In genomic region chr16:48632137-48632774, GRCh38 we compare ENCODE assay signal across 22 cellular contexts. TPM values are rescaled to one million over a fixed set of nuclear protein-coding genes. Genes with fewer than 3 reads are reported as not detected.
A peak's percentile ranks its signal among the peaks of the same experiment; 100 is the strongest.
DNase-seq lines count a peak whose midpoint lies in the region; ATAC-seq, FAIRE-seq and TF ChIP-seq lines count a peak whose summit lies in the region.
"Had no signal": no experiment of that assay in that cellular context is flagged by ENCODE, and none has a peak within 500 bp of the region (broad histone marks: within the 10 kb centered on the region; RNA-seq: fewer than 3 reads in every experiment).

No MANE protein-coding gene starts in this region.

- peaks cover 18% of the 10 kb centered on the region for H3K27me3 Mint-ChIP-seq in MCF 10A (ENCODE audit: insufficient read depth, unreplicated experiment)

- DNase-seq in A549 (ENCODE audit: low read depth in 1 of 2, low spot score in 1 of 2) (peak in 1 of 2 experiments; percentile 33), HuH-7 (ENCODE audit: low spot score) (peak; percentile 28), HepG2 (ENCODE audit: low spot score) (peak; percentile 80), MCF 10A (ENCODE audit: unreplicated experiment) (no peak), colonic mucosa (no peak), SKM-1 (lab: John Stamatoyannopoulos, UW; ENCODE audit: unreplicated experiment) (no peak), NCI-H1417 treated with DMSO at 0.1 percent for 48 hours (lab: John Stamatoyannopoulos, UW) (no peak)
- DNase-seq: activated CD4-positive, CD25-positive, alpha-beta regulatory T cell; activated effector memory CD4-positive, alpha-beta T cell treated with Interleukin-2 at 50 U/mL for 16 hours; amygdala; CD4-positive, CD25-positive, alpha-beta regulatory T cell; central memory CD4-positive, alpha-beta T cell; DND-41; endodermal cell; foreskin fibroblast; NCI-H1105; NCI-H2171 treated with DMSO at 0.1 percent for 48 hours; pancreas; Right ventricle myocardium superior; trophoblast cell had no signal

- no TSS peak for BruUV-seq in HepG2 (replicated peaks; lab: Mats Ljungman, UMichigan)
- no TSS peak for BruUV-seq in MCF 10A (replicated peaks; lab: Mats Ljungman, UMichigan)

- H3K9ac ChIP-seq in HepG2 (ENCODE audit: insufficient read depth, low read depth, low read length) (no peak overlapping the region), colonic mucosa (ENCODE audit: low read depth in 2 of 2, low read length in 2 of 2) (no peak overlapping the region)
- H3K9ac ChIP-seq: KMS-11 had no signal

- POLR2A ChIA-PET in A549 (lab: Yijun Ruan, JAX) (interaction anchor here (0.7 kb wide), 1 partner anchor 265 kb away, joined by 4 read pairs; no protein-coding TSS in a partner anchor), HepG2 (lab: Yijun Ruan, JAX) (interaction anchor here (1.2 kb wide), 1 partner anchor 9 kb away, joined by 3 read pairs; no protein-coding TSS in a partner anchor), MCF 10A (lab: Yijun Ruan, JAX) (no interaction called here)

- H3K9me3 ChIP-seq in A549: no peaks in the 10 kb centered on the region
- no peaks in the 10 kb centered on the region for H3K9me3 ChIP-seq in HepG2 (ENCODE audit: low read length)
- H3K9me3 ChIP-seq in colonic mucosa: no peaks in the 10 kb centered on the region
- H3K9me3 ChIP-seq: pancreas had no signal

- no peak overlapping the region for H3K27ac Mint-ChIP-seq in MCF 10A (ENCODE audit: low read depth, unreplicated experiment)
- H3K27ac Mint-ChIP-seq: CD4-positive, CD25-positive, alpha-beta regulatory T cell; endodermal cell had no signal

- H3K4me2 ChIP-seq in A549 (peak overlapping the region; percentile 30), HepG2 (ENCODE audit: low read depth, low read length) (peak overlapping the region; percentile 66)
- H3K4me2 ChIP-seq: KMS-11 had no signal

- ATAC-seq in A549: peak; percentile 54 to 65; a peak in 5 of 6 replicates
- ATAC-seq in GM19023 (IDR thresholded peaks at IDR 0.05; ENCODE audit: unreplicated experiment): peak; percentile 44
- peak; percentile 95 for ATAC-seq in HepG2
- ATAC-seq: pancreas had no signal

- H3K9me3 Mint-ChIP-seq in MCF 10A (ENCODE audit: unreplicated experiment): no peaks in the 10 kb centered on the region

- no peak overlapping the region for H3K4me3 Mint-ChIP-seq in MCF 10A (ENCODE audit: unreplicated experiment)
- H3K4me3 Mint-ChIP-seq: CD4-positive, CD25-positive, alpha-beta regulatory T cell; endodermal cell had no signal

- no peaks in the 10 kb centered on the region for H4K20me1 ChIP-seq in HepG2 (ENCODE audit: insufficient read depth, low read length)

- TF ChIP-seq POLR2A in A549 (IDR thresholded peaks at IDR 0.05; ENCODE audit: low read length) (no peak), HepG2 (IDR thresholded peaks at IDR 0.05; ENCODE audit: insufficient read depth in 1 of 2, low read depth in 2 of 2, low read length in 2 of 2) (no peak)

- H3K79me2 ChIP-seq in HepG2 (ENCODE audit: insufficient read depth, low read length): no peaks in the 10 kb centered on the region

- FAIRE-seq in A549 (lab: Jason Lieb, UNC) (no peak), HepG2 (lab: Jason Lieb, UNC) (peak; percentile 85)
- FAIRE-seq: pancreas had no signal

- TF ChIP-seq CTCF in A549 (IDR thresholded peaks at IDR 0.05) (no peak), HepG2 (CRISPR knock-in tag; IDR thresholded peaks at IDR 0.05) (peak; percentile 55), MCF 10A (IDR thresholded peaks at IDR 0.05; ENCODE audit: unreplicated experiment) (no peak), colonic mucosa (IDR thresholded peaks at IDR 0.05) (no peak)

- TF ChIP-seq RAD21 in A549 (conservative IDR thresholded peaks at IDR 0.05 in 1 of 2, IDR thresholded peaks at IDR 0.05 in 1 of 2) (no peak), HepG2 (CRISPR knock-in tag; IDR thresholded peaks at IDR 0.05) (no peak)

- H3K4me1 Mint-ChIP-seq in MCF 10A (ENCODE audit: insufficient read depth, unreplicated experiment): peaks cover 7% of the 10 kb centered on the region

- H3K4me3 ChIP-seq in A549 (no peak overlapping the region), HepG2 (replicated peaks in 1 of 3; ENCODE audit: insufficient read depth in 1 of 3, low read depth in 2 of 3, low read length in 3 of 3) (peak overlapping the region in 2 of 3 experiments; percentile 4 to 45; a peak in 3 of 6 replicates), colonic mucosa (no peak overlapping the region)
- H3K4me3 ChIP-seq: pancreas had no signal

- 29% methylated on average over 6 of the region's 6 CpGs for WGBS in A549 (ENCODE audit: missing lambda C conversion rate)
- WGBS in HepG2 (ENCODE audit: low lambda C conversion rate): 7% methylated on average over 6 of the region's 6 CpGs

- no peaks in the 10 kb centered on the region; a peak in 1 of 5 replicates for H3K27me3 ChIP-seq in HepG2 (ENCODE audit: control insufficient read depth in 1 of 2, insufficient read depth in 2 of 2, low read length in 2 of 2)
- H3K27me3 ChIP-seq in colonic mucosa: no peaks in the 10 kb centered on the region
- H3K27me3 ChIP-seq: pancreas had no signal

- H3K4me1 ChIP-seq in A549 (peaks cover 10% of the 10 kb centered on the region), HepG2 (ENCODE audit: insufficient read depth, low read length) (peaks cover 54% of the 10 kb centered on the region), colonic mucosa (peaks cover 4% of the 10 kb centered on the region)
- H3K4me1 ChIP-seq: pancreas had no signal

- H3K27ac ChIP-seq in A549 (peak overlapping the region in 1 of 2 experiments; percentile 60; a peak in 1 of 6 replicates), HepG2 (ENCODE audit: extremely low read length, insufficient read depth, low read length) (no peak overlapping the region), colonic mucosa (no peak overlapping the region)
- H3K27ac ChIP-seq: KMS-11, pancreas had no signal

- H3K36me3 ChIP-seq in HepG2 (replicated peaks in 1 of 2; ENCODE audit: control insufficient read depth in 1 of 2, insufficient read depth in 2 of 2, low read length in 2 of 2) (no peaks in the 10 kb centered on the region), colonic mucosa (no peaks in the 10 kb centered on the region)
- H3K36me3 ChIP-seq: pancreas had no signal

- no peaks in the 10 kb centered on the region for H3K36me3 Mint-ChIP-seq in MCF 10A (ENCODE audit: insufficient read depth, unreplicated experiment)
- H3K36me3 Mint-ChIP-seq: CD4-positive, CD25-positive, alpha-beta regulatory T cell had no signal

- intact Hi-C loops in HepG2 (cut with micrococcal nuclease; ENCODE audit: unreplicated experiment): loop anchor here (5.0 kb wide), 1 partner anchor 400 kb away; no protein-coding TSS in a partner anchor
- intact Hi-C loops in MCF 10A (cut with micrococcal nuclease): no loop called here
- intact Hi-C loops in colonic mucosa (cut with DNase I): no loop called here

- in situ Hi-C loops in HepG2 (cut with HindIII; ENCODE audit: extremely low pct_ligation_motif_present, low pct_unique_long_range_greater_than_20kb): no loop called here

- peak overlapping the region; percentile 20 for H2AFZ ChIP-seq in HepG2 (ENCODE audit: low read length)

- CTCF ChIA-PET in A549 (lab: Yijun Ruan, JAX): interaction anchor here (0.6 to 3.2 kb wide), 2 partner anchors 9 to 55 kb away, joined by 4 to 25 read pairs; no protein-coding TSS in a partner anchor
- CTCF ChIA-PET in HepG2 (lab: Yijun Ruan, JAX; ENCODE audit: low intra/inter-chr PET ratio, low total read pairs): no interaction called here
- CTCF ChIA-PET in MCF 10A (lab: Yijun Ruan, JAX): interaction anchor here (0.5 to 5.3 kb wide), 10 partner anchors 9 to 1392 kb away, joined by 3 to 29 read pairs (median 4); no protein-coding TSS in a partner anchor

- TF ChIP-seq EP300 in A549 (IDR thresholded peaks at IDR 0.05) (no peak), HepG2 (IDR thresholded peaks at IDR 0.05; ENCODE audit: low read depth in 2 of 2, low read length in 2 of 2) (peak in 1 of 2 experiments; percentile 33; a peak in 1 of 4 replicates), HepG2 (CRISPR knock-in tag; IDR thresholded peaks at IDR 0.05; ENCODE audit: borderline replicate concordance) (no peak)

TF ChIP-seq in A549, 52 proteins besides CTCF, POLR2A, EP300 and RAD21:
- no peak for TF ChIP-seq JUNB (IDR thresholded peaks at IDR 0.05)

TF ChIP-seq in HepG2, 621 proteins besides CTCF, POLR2A, EP300 and RAD21 (continues in another document):
- TF ChIP-seq ZFP37 (CRISPR knock-in tag; IDR thresholded peaks at IDR 0.05; ENCODE audit: borderline replicate concordance): no peak
- no peak for TF ChIP-seq ZNF772 (CRISPR knock-in tag; IDR thresholded peaks at IDR 0.05)
- no peak for TF ChIP-seq NCOA5 (CRISPR knock-in tag; IDR thresholded peaks at IDR 0.05)
- TF ChIP-seq GLI4 (CRISPR knock-in tag; IDR thresholded peaks at IDR 0.05; ENCODE audit: borderline replicate concordance): no peak

RNA-seq across cellular contexts. Expression of gene N4BP1, which starts 22.3 kb away (rescaled TPM):
- 18.4 and 20.4 TPM in 2 replicates for polyA plus RNA-seq in A549 (2011; rRNA removed)
- 5.8 and 7.3 TPM in 2 replicates for polyA plus RNA-seq in A549 (2012; cell fraction: cytosol; rRNA removed)
- 14.0 and 14.8 TPM in 2 replicates for polyA plus RNA-seq in A549 (2012; cell fraction: nucleus; rRNA removed)
- 12.6 to 14.4 TPM (median 14.1 TPM) in 3 replicates for polyA plus RNA-seq in A549 (2017; fragmentation: RNase III; extraction: RNeasy Plus Mini Kit Qiagen cat#74134 plus additional on column Dnase treatment)
- 12.1 and 12.8 TPM in 2 replicates for polyA minus RNA-seq in A549 (2011; rRNA and poly(A)+ RNA removed)
- 43.9 and 46.5 TPM in 2 replicates for total RNA-seq in HepG2 (2016; rRNA removed; fragmentation: Illumina TruSeq; extraction: Trizol)
- 30.7 and 33.0 TPM in 2 replicates for total RNA-seq in HepG2 (2016; cell fraction: cytosol; rRNA removed; fragmentation: Illumina TruSeq; extraction: Trizol; ENCODE audit: low read depth)
- 41.9 and 43.3 TPM in 2 replicates for total RNA-seq in HepG2 (2016; cell fraction: insoluble cytoplasmic fraction; rRNA removed; fragmentation: Illumina TruSeq; extraction: Trizol)
- 52.7 and 60.8 TPM in 2 replicates for total RNA-seq in HepG2 (2016; cell fraction: membrane; rRNA removed; fragmentation: Illumina TruSeq; extraction: Trizol)
- 39.0 and 46.1 TPM in 2 replicates for total RNA-seq in HepG2 (2016; cell fraction: nucleus; rRNA removed; fragmentation: Illumina TruSeq; extraction: Trizol)
- 19.5 and 21.4 TPM in 2 replicates for polyA plus RNA-seq in HepG2 (2011; rRNA removed)
- 9.8 and 10.1 TPM in 2 replicates for polyA plus RNA-seq in HepG2 (2011; cell fraction: cytosol; rRNA removed)
- polyA plus RNA-seq in HepG2 (2011; cell fraction: nucleus; rRNA removed): 21.8 and 26.8 TPM in 2 replicates
- 20.4 and 24.7 TPM in 2 replicates for polyA plus RNA-seq in HepG2 (2012)
- 2.5 and 3.4 TPM in 2 replicates for polyA plus RNA-seq in HepG2 (2016; cell fraction: cytosol; fragmentation: Illumina TruSeq; extraction: Trizol; ENCODE audit: low read depth)
- 37.7 and 43.0 TPM in 2 replicates for polyA plus RNA-seq in HepG2 (2016; cell fraction: insoluble cytoplasmic fraction; fragmentation: Illumina TruSeq; extraction: Trizol; ENCODE audit: low read depth)
- 8.9 and 11.1 TPM in 2 replicates for polyA plus RNA-seq in HepG2 (2016; cell fraction: membrane; fragmentation: Illumina TruSeq; extraction: Trizol; ENCODE audit: low read depth)
- 44.5 and 49.0 TPM in 2 replicates for polyA plus RNA-seq in HepG2 (2016; cell fraction: nucleus; fragmentation: Illumina TruSeq; extraction: Trizol; ENCODE audit: insufficient read depth, low read depth)
- polyA minus RNA-seq in HepG2 (2011; rRNA and poly(A)+ RNA removed; ENCODE audit: low replicate concordance): 5.4 and 18.1 TPM in 2 replicates
- 24.2 and 26.0 TPM in 2 replicates for polyA minus RNA-seq in HepG2 (2011; cell fraction: cytosol; rRNA and poly(A)+ RNA removed)
- polyA minus RNA-seq in HepG2 (2011; cell fraction: nucleus; rRNA and poly(A)+ RNA removed): 43.1 and 53.5 TPM in 2 replicates
- total RNA-seq in MCF 10A (2022): 26.2 and 27.9 TPM in 2 replicates
- 10 to 100 TPM; 27.1 to 40.7 TPM for total RNA-seq in colonic mucosa

Comparison
In these comparisons a context has a peak if more than half of its experiments do, and no peak if none do; other contexts are left out.
1. ATAC-seq: peak in every context shown above with its lines; median percentile 95 in HepG2; 60 in A549; 44 in GM19023.
2. DNase-seq: peak in HuH-7 (single experiment) and HepG2 (single experiment); none in MCF 10A (single experiment), colonic mucosa (single experiment), SKM-1 (single experiment) and NCI-H1417 treated with DMSO at 0.1 percent for 48 hours (single experiment).
3. H3K4me3 ChIP-seq: peak in HepG2 (2 of 3); none in A549 (single experiment) and colonic mucosa (single experiment).
4. Of the 38 proteins assayed by ChIP-seq in both HepG2 and A549: peak only in HepG2: BHLHE40, CTCF, FOSL2, HDAC2, MAX, MYC and 2 more; only in A549: none; in both: none; in neither: 28; mixed calls (peak in some experiments, not most) for 2.